8 cellular contexts compared by ENCODE assay signal in the genomic region with DNA sequence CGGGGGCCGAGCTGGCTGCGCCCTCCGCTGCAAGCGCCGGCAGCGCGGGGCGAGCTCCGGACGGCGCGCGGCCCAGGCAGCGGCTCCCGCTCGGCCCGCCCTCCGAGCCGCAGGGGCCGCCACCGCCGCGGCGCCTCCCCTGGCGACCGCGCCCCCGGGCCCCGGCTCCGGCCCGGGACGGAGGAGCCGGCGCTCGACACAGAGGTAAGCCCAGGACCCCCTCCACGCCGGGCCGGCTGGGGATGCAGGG. TPM values are rescaled to one million over a fixed set of nuclear protein-coding genes. Genes with fewer than 3 reads are reported as not detected.
DNase-seq lines count a peak whose midpoint lies in the region; ATAC-seq and TF ChIP-seq lines count a peak whose summit lies in the region.

No MANE protein-coding gene starts in this region.

- intact Hi-C loops in Caco-2 (cut with micrococcal nuclease; ENCODE audit: unreplicated experiment), result loop anchor here (5.0 kb wide), 1 partner anchor 121 kb away; no protein-coding TSS in a partner anchor

- H3K27ac ChIP-seq in ectodermal cell (ENCODE audit: insufficient read depth, low read depth, low read length, poor library complexity, severe bottlenecking), result no peak overlapping the region

- TF ChIP-seq CTCF in Caco-2 (IDR thresholded peaks at IDR 0.05; ENCODE audit: insufficient read depth in 1 of 2, low read depth in 1 of 2, low read length in 1 of 2, severe bottlenecking in 1 of 2, unreplicated experiment in 1 of 2), result no peak
- no peak for TF ChIP-seq CTCF in GM20000 (IDR thresholded peaks at IDR 0.05; ENCODE audit: extremely low read depth, missing control alignments)
- TF ChIP-seq CTCF in osteocyte (IDR thresholded peaks at IDR 0.05), result no peak

- peak overlapping the region; percentile 89 for H3K4me3 Mint-ChIP-seq in Caco-2 (ENCODE audit: unreplicated experiment)
- peak overlapping the region; percentile 82 for H3K4me3 Mint-ChIP-seq in osteocyte (ENCODE audit: unreplicated experiment)

- BruUV-seq in Caco-2 (replicated peaks; lab: Mats Ljungman, UMichigan), result no TSS peak

- H3K27me3 Mint-ChIP-seq in Caco-2 (ENCODE audit: insufficient read depth, unreplicated experiment) (no peaks in the 10 kb centered on the region), osteocyte (ENCODE audit: unreplicated experiment) (no peaks in the 10 kb centered on the region)

- H3K27me3 ChIP-seq in Caco-2 (replicated peaks; ENCODE audit: control insufficient read depth, insufficient read depth, low read length), result no peaks in the 10 kb centered on the region
- H3K27me3 ChIP-seq in ectodermal cell (ENCODE audit: control insufficient read depth, insufficient read depth, low read length, poor library complexity, severe bottlenecking), result peaks cover 27% of the 10 kb centered on the region

- POLR2A ChIA-PET in Caco-2 (lab: Charles Lee), result interaction anchor here (0.7 to 1.6 kb wide), 7 partner anchors 13 to 99 kb away, joined by 3 to 11 read pairs (median 5); no protein-coding TSS in a partner anchor

- H3K4me1 ChIP-seq in Caco-2, result peaks cover 69% of the 10 kb centered on the region
- peaks cover 11% of the 10 kb centered on the region for H3K4me1 ChIP-seq in ectodermal cell (ENCODE audit: control insufficient read depth, insufficient read depth, low read length)

- CTCF ChIA-PET in Caco-2 (lab: Charles Lee), result no interaction called here

- H3K9me3 Mint-ChIP-seq in Caco-2 (ENCODE audit: unreplicated experiment), result no peaks in the 10 kb centered on the region
- no peaks in the 10 kb centered on the region for H3K9me3 Mint-ChIP-seq in osteocyte (ENCODE audit: unreplicated experiment)

- 0% methylated on average over 39 of the region's 39 CpGs for WGBS in ectodermal cell, 2 experiments

- no peaks in the 10 kb centered on the region for H3K36me3 ChIP-seq in Caco-2 (ENCODE audit: control insufficient read depth, insufficient read depth, low read length)
- no peaks in the 10 kb centered on the region for H3K36me3 ChIP-seq in ectodermal cell (ENCODE audit: control insufficient read depth, insufficient read depth, low read length)

- H3K4me1 Mint-ChIP-seq in Caco-2 (ENCODE audit: low read depth, unreplicated experiment) (peaks cover 43% of the 10 kb centered on the region), osteocyte (ENCODE audit: unreplicated experiment) (peaks cover 50% of the 10 kb centered on the region)

- H3K36me3 Mint-ChIP-seq in Caco-2 (ENCODE audit: insufficient read depth, unreplicated experiment) (peaks cover 28% of the 10 kb centered on the region), osteocyte (ENCODE audit: unreplicated experiment) (no peaks in the 10 kb centered on the region)

- peak overlapping the region; percentile 88 for H3K4me3 ChIP-seq in Caco-2 (ENCODE audit: low read depth, low read length)
- H3K4me3 ChIP-seq in ectodermal cell (ENCODE audit: insufficient read depth, low read depth, low read length), result peak overlapping the region; percentile 54

- in situ Hi-C loops in KBM-7 (cut with MboI; ENCODE audit: low pct_unique_long_range_greater_than_20kb, low sequenced_read_pairs), result no loop called here
- in situ Hi-C loops in G401 (cut with HindIII; ENCODE audit: low sequenced_read_pairs), result no loop called here

- H3K27ac Mint-ChIP-seq in Caco-2 (ENCODE audit: unreplicated experiment) (peak overlapping the region; percentile 97), osteocyte (ENCODE audit: unreplicated experiment) (no peak overlapping the region)

- ATAC-seq in HG03460 (IDR thresholded peaks at IDR 0.05; ENCODE audit: unreplicated experiment), result peak; percentile 44

- DNase-seq in Caco-2 (no peak), GM20000 (ENCODE audit: low spot score) (peak; percentile 84), osteocyte (ENCODE audit: extremely low spot score, unreplicated experiment) (no peak), KBM-7 (no peak), EL (no peak), G401 (ENCODE audit: low spot score) (no peak)

- H3K9me3 ChIP-seq in Caco-2, result no peaks in the 10 kb centered on the region
- H3K9me3 ChIP-seq in ectodermal cell (ENCODE audit: control insufficient read depth, low read length), result no peaks in the 10 kb centered on the region

RNA-seq across cellular contexts. Expression of gene SPATS2L, which starts 0.2 kb away (rescaled TPM):
- 189 and 196 TPM in 2 replicates for total RNA-seq in Caco-2 (2022)
- polyA plus RNA-seq in ectodermal cell (2013, experiment 1 of 4), result 32.1 TPM
- polyA plus RNA-seq in ectodermal cell (2013, experiment 2 of 4), result 38.7 TPM
- polyA plus RNA-seq in ectodermal cell (2013, experiment 3 of 4), result 26.7 TPM
- polyA plus RNA-seq in ectodermal cell (2013, experiment 4 of 4), result 35.2 TPM
- 152 and 155 TPM in 2 replicates for total RNA-seq in osteocyte
- not detected in 2 replicates for total RNA-seq in G401 (2014; rRNA removed; shearing (Covaris generic))

Comparison
In these comparisons a context has a peak if more than half of its experiments do, and no peak if none do; other contexts are left out.
1. RNA of gene SPATS2L, which starts 0.2 kb away (total RNA-seq): 189 to 196 TPM in Caco-2 and 152 to 155 TPM in osteocyte; not detected in G401; every median in the first group is over 100 times any median in the second.